Comparison of ENCODE assay signal across 1 cellular context in the genomic region with DNA sequence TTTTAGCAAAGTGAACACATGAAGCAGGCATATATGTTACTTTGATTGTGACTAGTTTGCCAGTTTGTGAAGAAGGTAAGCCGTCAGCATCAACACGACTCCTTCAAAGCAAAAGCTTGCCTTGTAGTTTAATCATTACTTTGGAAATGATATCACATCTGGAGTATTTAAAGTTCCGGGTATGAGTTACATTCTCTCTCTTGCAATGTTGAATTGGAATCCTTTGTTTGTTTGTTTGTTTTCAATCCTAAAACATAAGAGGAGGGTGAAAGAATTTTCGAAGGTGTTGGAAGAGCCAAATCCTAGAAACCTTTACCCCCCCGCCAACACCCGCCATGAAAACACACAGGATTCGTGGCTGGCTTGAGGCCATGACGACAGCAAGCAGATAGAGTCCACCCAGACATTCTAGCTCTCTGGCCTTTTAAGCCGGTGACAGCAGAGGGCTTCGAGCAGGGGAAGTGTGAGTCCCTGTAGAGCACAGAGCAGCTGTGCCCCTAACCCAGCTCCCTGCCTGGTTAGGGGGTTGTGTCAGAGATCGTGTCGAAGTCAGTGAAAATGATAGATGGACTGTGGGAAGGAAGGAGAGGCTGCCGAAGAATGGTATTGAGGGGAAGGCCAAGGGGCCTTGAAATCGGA.
TF ChIP-seq lines count a peak whose summit lies in the region.

No MANE protein-coding gene starts in this region.

TF ChIP-seq in A549, 52 proteins besides CTCF, POLR2A, EP300 and RAD21 (continued from another document):
- TF ChIP-seq, protein P1, sequence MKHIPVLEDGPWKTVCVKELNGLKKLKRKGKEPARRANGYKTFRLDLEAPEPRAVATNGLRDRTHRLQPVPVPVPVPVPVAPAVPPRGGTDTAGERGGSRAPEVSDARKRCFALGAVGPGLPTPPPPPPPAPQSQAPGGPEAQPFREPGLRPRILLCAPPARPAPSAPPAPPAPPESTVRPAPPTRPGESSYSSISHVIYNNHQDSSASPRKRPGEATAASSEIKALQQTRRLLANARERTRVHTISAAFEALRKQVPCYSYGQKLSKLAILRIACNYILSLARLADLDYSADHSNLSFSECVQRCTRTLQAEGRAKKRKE (CRISPR knock-in tag; IDR thresholded peaks at IDR 0.05; ENCODE audit: low read depth), result no peak
- no peak for TF ChIP-seq SMC3 (IDR thresholded peaks at IDR 0.05)
- TF ChIP-seq, protein P2, sequence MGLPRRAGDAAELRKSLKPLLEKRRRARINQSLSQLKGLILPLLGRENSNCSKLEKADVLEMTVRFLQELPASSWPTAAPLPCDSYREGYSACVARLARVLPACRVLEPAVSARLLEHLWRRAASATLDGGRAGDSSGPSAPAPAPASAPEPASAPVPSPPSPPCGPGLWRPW (IDR thresholded peaks at IDR 0.05), result no peak
